Comparison of ENCODE assay signal across 10 cellular contexts in the genomic region with DNA sequence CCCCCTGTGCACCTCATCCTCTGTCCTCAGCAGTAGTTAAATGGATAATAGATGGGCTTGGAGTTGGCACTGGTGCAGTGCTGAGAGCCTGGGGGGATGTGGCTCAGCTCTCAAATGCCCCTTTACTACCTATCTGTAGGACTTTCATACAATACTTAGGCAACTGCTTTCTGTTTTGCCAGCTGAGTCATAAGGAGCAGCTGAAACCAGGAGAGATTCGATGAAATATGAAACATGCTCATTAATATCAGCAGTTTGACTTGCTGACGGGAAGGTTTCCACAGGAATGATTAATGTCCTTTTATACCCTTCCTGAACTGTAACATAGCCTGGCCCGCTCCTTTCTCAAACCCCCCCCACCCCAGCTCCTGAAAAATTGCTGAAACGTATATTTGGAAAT.
DNase-seq lines count a peak whose midpoint lies in the region; ATAC-seq, FAIRE-seq and TF ChIP-seq lines count a peak whose summit lies in the region.
"Had no signal": no experiment of that assay in that cellular context is flagged by ENCODE, and none has a peak within 500 bp of the region (broad histone marks: within the 10 kb centered on the region; RNA-seq: fewer than 3 reads in every experiment).

No MANE protein-coding gene starts in this region.

- H3K27ac Mint-ChIP-seq in natural killer cell treated with Interleukin-12 subunit alpha and Interleukin-12 subunit beta and Interleukin-15 and Interleukin-18, amount 100 ng/mL, for 72 hours = no peak overlapping the region
- H3K27ac Mint-ChIP-seq: stimulated activated naive CD8-positive, alpha-beta T cell treated with anti-CD3 and anti-CD28 coated beads, Interleukin-15, Interleukin-2, amounts not matched to agents 100 ng/mL and 50 ng/mL, for 24 hours had no signal

- no peak for DNase-seq in GM12892 (ENCODE audit: insufficient read length)
- peak; percentile 71 for DNase-seq in HTR-8/SVneo (ENCODE audit: insufficient read length, low spot score)
- DNase-seq in left colon = no peak
- DNase-seq in NCI-H1092 (lab: John Stamatoyannopoulos, UW) = no peak
- DNase-seq in natural killer cell treated with Interleukin-12 subunit alpha and Interleukin-12 subunit beta and Interleukin-15 and Interleukin-18, amount 100 ng/mL, for 72 hours (ENCODE audit: low spot score) = no peak
- no peak for DNase-seq in NCI-H2227 (lab: John Stamatoyannopoulos, UW; ENCODE audit: unreplicated experiment)
- DNase-seq: NCI-H1436 treated with DMSO at 0.1 percent for 48 hours had no signal

- H3K9me3 Mint-ChIP-seq in natural killer cell treated with Interleukin-12 subunit alpha and Interleukin-12 subunit beta and Interleukin-15 and Interleukin-18, amount 100 ng/mL, for 72 hours = peaks cover 6% of the 10 kb centered on the region

- no peaks in the 10 kb centered on the region for H3K4me1 Mint-ChIP-seq in natural killer cell treated with Interleukin-12 subunit alpha and Interleukin-12 subunit beta and Interleukin-15 and Interleukin-18, amount 100 ng/mL, for 72 hours (ENCODE audit: low read depth in 2 of 2)

- H3K4me3 Mint-ChIP-seq in natural killer cell treated with Interleukin-12 subunit alpha and Interleukin-12 subunit beta and Interleukin-15 and Interleukin-18, amount 100 ng/mL, for 72 hours = no peak overlapping the region
- H3K4me3 Mint-ChIP-seq: stimulated activated naive CD8-positive, alpha-beta T cell treated with anti-CD3 and anti-CD28 coated beads, Interleukin-15, Interleukin-2, amounts not matched to agents 100 ng/mL and 50 ng/mL, for 24 hours had no signal

- FAIRE-seq in GM12892 (lab: Jason Lieb, UNC) (peak; percentile 30), HTR-8/SVneo (lab: Jason Lieb, UNC) (no peak)

- intact Hi-C loops in left colon (cut with DNase I, micrococcal nuclease) = no loop called here

- peak; percentile 72 for ATAC-seq in GM21619 (IDR thresholded peaks at IDR 0.05; ENCODE audit: unreplicated experiment)
- peak; percentile 44 for ATAC-seq in esophagus mucosa
- no peak for ATAC-seq in left colon
- no peak for ATAC-seq in natural killer cell treated with Interleukin-12 subunit alpha and Interleukin-12 subunit beta and Interleukin-15 and Interleukin-18, amount 100 ng/mL, for 72 hours

- TF ChIP-seq POLR2A in GM12892 (IDR thresholded peaks at IDR 0.05; ENCODE audit: low read depth, low read length) = no peak

- peaks cover 4 to 10% of the 10 kb centered on the region in 2 donors for H3K27me3 Mint-ChIP-seq in natural killer cell treated with Interleukin-12 subunit alpha and Interleukin-12 subunit beta and Interleukin-15 and Interleukin-18, amount 100 ng/mL, for 72 hours

- peaks cover 6% of the 10 kb centered on the region for H3K36me3 Mint-ChIP-seq in natural killer cell treated with Interleukin-12 subunit alpha and Interleukin-12 subunit beta and Interleukin-15 and Interleukin-18, amount 100 ng/mL, for 72 hours

Comparison
In these comparisons a context has a peak if more than half of its experiments do, and no peak if none do; other contexts are left out.
1. ATAC-seq: peak in GM21619 (single experiment) and esophagus mucosa (single experiment); none in left colon (single experiment) and natural killer cell treated with Interleukin-12 subunit alpha and Interleukin-12 subunit beta and Interleukin-15 and Interleukin-18, amount 100 ng/mL, for 72 hours (0 of 2).